In the genomic region with DNA sequence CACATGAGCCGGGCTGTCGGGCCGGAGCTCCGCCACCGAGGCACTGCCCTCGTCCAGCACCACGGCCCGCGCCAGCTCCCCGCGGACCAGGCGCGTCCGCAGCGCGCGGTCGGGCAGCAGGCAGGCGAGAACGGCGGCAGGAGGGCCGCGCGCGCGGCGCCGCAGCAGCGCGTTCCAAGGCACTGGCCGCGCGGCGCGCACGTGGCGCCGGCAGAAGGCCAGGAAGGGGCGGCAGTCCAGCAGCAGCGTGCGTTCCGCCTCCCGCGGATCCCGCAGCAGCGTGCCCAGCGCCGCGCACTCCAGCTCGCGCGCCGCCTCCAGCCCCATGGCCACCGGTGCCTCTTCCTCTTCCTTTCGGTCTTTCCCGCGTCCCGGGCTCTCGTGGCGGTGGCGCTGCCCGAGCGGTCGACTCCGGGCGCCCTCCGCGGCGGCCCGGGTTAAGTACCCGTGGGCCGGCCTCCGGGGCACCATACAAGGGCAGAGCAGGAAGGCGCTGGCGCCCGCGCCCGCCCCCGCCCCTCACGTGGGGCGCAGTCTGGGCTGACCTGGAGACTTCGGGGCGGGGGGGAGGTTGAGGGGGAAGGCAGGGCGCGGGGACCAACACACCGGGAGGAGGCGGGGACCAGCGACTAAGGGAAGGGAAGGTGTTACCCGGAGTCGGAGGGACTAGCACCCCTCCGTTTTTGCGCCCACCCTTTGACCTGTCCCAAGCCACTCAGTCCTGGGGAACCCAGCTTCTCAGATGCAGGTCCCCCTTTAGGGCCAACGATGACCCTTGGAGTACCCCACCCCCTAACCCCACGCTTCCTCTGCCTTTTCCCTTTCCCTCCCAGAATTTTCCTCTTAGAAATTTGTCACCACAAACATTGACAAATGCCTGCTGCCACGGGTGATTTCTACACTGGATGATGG, we compare ENCODE assay signal across 1 cellular context.
TF ChIP-seq lines count a peak whose summit lies in the region.

A gene with protein sequence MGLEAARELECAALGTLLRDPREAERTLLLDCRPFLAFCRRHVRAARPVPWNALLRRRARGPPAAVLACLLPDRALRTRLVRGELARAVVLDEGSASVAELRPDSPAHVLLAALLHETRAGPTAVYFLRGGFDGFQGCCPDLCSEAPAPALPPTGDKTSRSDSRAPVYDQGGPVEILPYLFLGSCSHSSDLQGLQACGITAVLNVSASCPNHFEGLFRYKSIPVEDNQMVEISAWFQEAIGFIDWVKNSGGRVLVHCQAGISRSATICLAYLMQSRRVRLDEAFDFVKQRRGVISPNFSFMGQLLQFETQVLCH (minus strand): TSS at position 413 of the 912 bp plus-strand sequence. CDS start 86 bp downstream, at position 327.

TF ChIP-seq in GM12878, 131 proteins besides CTCF, POLR2A, EP300 and RAD21 (continued from another document):
- TF ChIP-seq, protein P1, sequence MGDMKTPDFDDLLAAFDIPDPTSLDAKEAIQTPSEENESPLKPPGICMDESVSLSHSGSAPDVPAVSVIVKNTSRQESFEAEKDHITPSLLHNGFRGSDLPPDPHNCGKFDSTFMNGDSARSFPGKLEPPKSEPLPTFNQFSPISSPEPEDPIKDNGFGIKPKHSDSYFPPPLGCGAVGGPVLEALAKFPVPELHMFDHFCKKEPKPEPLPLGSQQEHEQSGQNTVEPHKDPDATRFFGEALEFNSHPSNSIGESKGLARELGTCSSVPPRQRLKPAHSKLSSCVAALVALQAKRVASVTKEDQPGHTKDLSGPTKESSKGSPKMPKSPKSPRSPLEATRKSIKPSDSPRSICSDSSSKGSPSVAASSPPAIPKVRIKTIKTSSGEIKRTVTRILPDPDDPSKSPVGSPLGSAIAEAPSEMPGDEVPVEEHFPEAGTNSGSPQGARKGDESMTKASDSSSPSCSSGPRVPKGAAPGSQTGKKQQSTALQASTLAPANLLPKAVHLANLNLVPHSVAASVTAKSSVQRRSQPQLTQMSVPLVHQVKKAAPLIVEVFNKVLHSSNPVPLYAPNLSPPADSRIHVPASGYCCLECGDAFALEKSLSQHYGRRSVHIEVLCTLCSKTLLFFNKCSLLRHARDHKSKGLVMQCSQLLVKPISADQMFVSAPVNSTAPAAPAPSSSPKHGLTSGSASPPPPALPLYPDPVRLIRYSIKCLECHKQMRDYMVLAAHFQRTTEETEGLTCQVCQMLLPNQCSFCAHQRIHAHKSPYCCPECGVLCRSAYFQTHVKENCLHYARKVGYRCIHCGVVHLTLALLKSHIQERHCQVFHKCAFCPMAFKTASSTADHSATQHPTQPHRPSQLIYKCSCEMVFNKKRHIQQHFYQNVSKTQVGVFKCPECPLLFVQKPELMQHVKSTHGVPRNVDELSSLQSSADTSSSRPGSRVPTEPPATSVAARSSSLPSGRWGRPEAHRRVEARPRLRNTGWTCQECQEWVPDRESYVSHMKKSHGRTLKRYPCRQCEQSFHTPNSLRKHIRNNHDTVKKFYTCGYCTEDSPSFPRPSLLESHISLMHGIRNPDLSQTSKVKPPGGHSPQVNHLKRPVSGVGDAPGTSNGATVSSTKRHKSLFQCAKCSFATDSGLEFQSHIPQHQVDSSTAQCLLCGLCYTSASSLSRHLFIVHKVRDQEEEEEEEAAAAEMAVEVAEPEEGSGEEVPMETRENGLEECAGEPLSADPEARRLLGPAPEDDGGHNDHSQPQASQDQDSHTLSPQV (IDR thresholded peaks at IDR 0.05) = peak; percentile 44; the same call in 1 of the 2 replicates
- TF ChIP-seq RCOR1 (conservative IDR thresholded peaks at IDR 0.05; ENCODE audit: low read depth, low read length) = peak; percentile 95; the same call in 1 of the 2 replicates
- peak; percentile 100 for TF ChIP-seq TCF3 (IDR thresholded peaks at IDR 0.05; ENCODE audit: borderline replicate concordance, insufficient read depth, low read depth, low read length)
- peak; percentile 77 for TF ChIP-seq RAD51 (IDR thresholded peaks at IDR 0.05)
- peak; percentile 94 for TF ChIP-seq RB1 (IDR thresholded peaks at IDR 0.05; ENCODE audit: borderline replicate concordance)
- TF ChIP-seq DPF2 (IDR thresholded peaks at IDR 0.05) = peak; percentile 91
- 0 out of 2 replicates have a peak, but pooled peaks have one; percentile 66 for TF ChIP-seq MEF2A (IDR thresholded peaks at IDR 0.05; ENCODE audit: insufficient read depth, low read depth, low read length)
- peak; percentile 81; the same call in 1 of the 2 replicates for TF ChIP-seq TBL1XR1 (IDR thresholded peaks at IDR 0.05; ENCODE audit: low read depth, low read length)
- 0 out of 2 replicates have a peak, but pooled peaks have one; percentile 81 for TF ChIP-seq STAT1 (conservative IDR thresholded peaks at IDR 0.05)
- TF ChIP-seq HDAC6 (IDR thresholded peaks at IDR 0.05; ENCODE audit: unreplicated experiment) = peak; percentile 95
- no peak for TF ChIP-seq CUX1 (IDR thresholded peaks at IDR 0.05; ENCODE audit: insufficient replicate concordance, low read depth, low read length)
- peak; percentile 81 for TF ChIP-seq SIN3A (IDR thresholded peaks at IDR 0.05; ENCODE audit: low read depth, low read length)
- no peak for TF ChIP-seq PAX8 (IDR thresholded peaks at IDR 0.05)
- peak; percentile 12; the same call in 1 of the 2 replicates for TF ChIP-seq TCF12 (IDR thresholded peaks at IDR 0.05; ENCODE audit: low read depth, low read length)
- TF ChIP-seq POU2F2 (IDR thresholded peaks at IDR 0.05; ENCODE audit: borderline replicate concordance, low read depth, low read length) = peak; percentile 99
- TF ChIP-seq, protein P2, sequence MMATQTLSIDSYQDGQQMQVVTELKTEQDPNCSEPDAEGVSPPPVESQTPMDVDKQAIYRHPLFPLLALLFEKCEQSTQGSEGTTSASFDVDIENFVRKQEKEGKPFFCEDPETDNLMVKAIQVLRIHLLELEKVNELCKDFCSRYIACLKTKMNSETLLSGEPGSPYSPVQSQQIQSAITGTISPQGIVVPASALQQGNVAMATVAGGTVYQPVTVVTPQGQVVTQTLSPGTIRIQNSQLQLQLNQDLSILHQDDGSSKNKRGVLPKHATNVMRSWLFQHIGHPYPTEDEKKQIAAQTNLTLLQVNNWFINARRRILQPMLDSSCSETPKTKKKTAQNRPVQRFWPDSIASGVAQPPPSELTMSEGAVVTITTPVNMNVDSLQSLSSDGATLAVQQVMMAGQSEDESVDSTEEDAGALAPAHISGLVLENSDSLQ (IDR thresholded peaks at IDR 0.05) = peak; percentile 33
- peak; percentile 77; the same call in 1 of the 2 replicates for TF ChIP-seq ZNF207 (IDR thresholded peaks at IDR 0.05; ENCODE audit: borderline replicate concordance)
- no peak for TF ChIP-seq CBX5 (IDR thresholded peaks at IDR 0.05; ENCODE audit: low read depth)
- peak; percentile 67; the same call in 1 of the 2 replicates for TF ChIP-seq ZSCAN29 (IDR thresholded peaks at IDR 0.05)
- peak; percentile 98 for TF ChIP-seq SMAD5 (IDR thresholded peaks at IDR 0.05; ENCODE audit: low read depth)
- peak; percentile 87; the same call in 1 of the 2 replicates for TF ChIP-seq NR2F1 (conservative IDR thresholded peaks at IDR 0.05)
- TF ChIP-seq, protein P3, sequence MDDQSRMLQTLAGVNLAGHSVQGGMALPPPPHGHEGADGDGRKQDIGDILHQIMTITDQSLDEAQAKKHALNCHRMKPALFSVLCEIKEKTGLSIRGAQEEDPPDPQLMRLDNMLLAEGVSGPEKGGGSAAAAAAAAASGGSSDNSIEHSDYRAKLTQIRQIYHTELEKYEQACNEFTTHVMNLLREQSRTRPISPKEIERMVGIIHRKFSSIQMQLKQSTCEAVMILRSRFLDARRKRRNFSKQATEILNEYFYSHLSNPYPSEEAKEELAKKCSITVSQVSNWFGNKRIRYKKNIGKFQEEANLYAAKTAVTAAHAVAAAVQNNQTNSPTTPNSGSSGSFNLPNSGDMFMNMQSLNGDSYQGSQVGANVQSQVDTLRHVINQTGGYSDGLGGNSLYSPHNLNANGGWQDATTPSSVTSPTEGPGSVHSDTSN (IDR thresholded peaks at IDR 0.05; ENCODE audit: insufficient replicate concordance, low read depth, low read length) = peak; percentile 53
- TF ChIP-seq, protein P4, sequence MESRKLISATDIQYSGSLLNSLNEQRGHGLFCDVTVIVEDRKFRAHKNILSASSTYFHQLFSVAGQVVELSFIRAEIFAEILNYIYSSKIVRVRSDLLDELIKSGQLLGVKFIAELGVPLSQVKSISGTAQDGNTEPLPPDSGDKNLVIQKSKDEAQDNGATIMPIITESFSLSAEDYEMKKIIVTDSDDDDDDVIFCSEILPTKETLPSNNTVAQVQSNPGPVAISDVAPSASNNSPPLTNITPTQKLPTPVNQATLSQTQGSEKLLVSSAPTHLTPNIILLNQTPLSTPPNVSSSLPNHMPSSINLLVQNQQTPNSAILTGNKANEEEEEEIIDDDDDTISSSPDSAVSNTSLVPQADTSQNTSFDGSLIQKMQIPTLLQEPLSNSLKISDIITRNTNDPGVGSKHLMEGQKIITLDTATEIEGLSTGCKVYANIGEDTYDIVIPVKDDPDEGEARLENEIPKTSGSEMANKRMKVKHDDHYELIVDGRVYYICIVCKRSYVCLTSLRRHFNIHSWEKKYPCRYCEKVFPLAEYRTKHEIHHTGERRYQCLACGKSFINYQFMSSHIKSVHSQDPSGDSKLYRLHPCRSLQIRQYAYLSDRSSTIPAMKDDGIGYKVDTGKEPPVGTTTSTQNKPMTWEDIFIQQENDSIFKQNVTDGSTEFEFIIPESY (IDR thresholded peaks at IDR 0.05) = no peak
- no peak for TF ChIP-seq SUZ12 (IDR thresholded peaks at IDR 0.05; ENCODE audit: unreplicated experiment)
- peak; percentile 100 for TF ChIP-seq POLR2AphosphoS2 (IDR thresholded peaks at IDR 0.05; ENCODE audit: low read depth, low read length)
- TF ChIP-seq ZNF24 (IDR thresholded peaks at IDR 0.05) = peak; percentile 75
